Comparison of ENCODE assay signal across 14 cellular contexts in genomic region chrX:154544885-154545284, GRCh38. TPM values are rescaled to one million over a fixed set of nuclear protein-coding genes. Genes with fewer than 3 reads are reported as not detected.
DNase-seq lines count a peak whose midpoint lies in the region; ATAC-seq and TF ChIP-seq lines count a peak whose summit lies in the region.
"Had no signal": no experiment of that assay in that cellular context is flagged by ENCODE, and none has a peak within 500 bp of the region (broad histone marks: within the 10 kb centered on the region; RNA-seq: fewer than 3 reads in every experiment).

No MANE protein-coding gene starts in this region.

- peaks cover 19% of the 10 kb centered on the region for H3K9me1 ChIP-seq in IMR-90 (ENCODE audit: insufficient read depth, low read length)

- H2BK20ac ChIP-seq in IMR-90 (ENCODE audit: low read depth, low read length), result 0 out of 2 replicates have a peak overlapping the region, but pooled peaks have one; percentile 18

- H4K5ac ChIP-seq in IMR-90 (ENCODE audit: low read depth, low read length), result no peak overlapping the region

- WGBS in IMR-90 (ENCODE audit: extremely low coverage in 2 of 2, insufficient read length in 1 of 2), 2 experiments, result 90% methylated on average over 3 of the region's 7 CpGs; no CpG with 5 or more reads in 1 of the 2 experiments

- no peak overlapping the region; the same call in 1 of the 2 replicates for H3K14ac ChIP-seq in IMR-90 (replicated peaks; ENCODE audit: low read depth, low read length)

- peak overlapping the region; percentile 28 for H2BK5ac ChIP-seq in IMR-90 (ENCODE audit: low read depth, low read length, poor library complexity, severe bottlenecking)

- H3K23ac ChIP-seq in IMR-90 (ENCODE audit: low read depth, low read length), result peak overlapping the region; percentile 31; the same call in 1 of the 2 replicates

- dilution Hi-C loops in IMR-90 (cut with HindIII; ENCODE audit: low sequenced_read_pairs, unreplicated experiment), result no loop called here

- no peak overlapping the region for H4K91ac ChIP-seq in IMR-90 (ENCODE audit: insufficient read depth, low read depth, low read length)

- no peak overlapping the region for H2AFZ ChIP-seq in IMR-90 (replicated peaks; ENCODE audit: low read length, poor library complexity)

- H3K79me1 ChIP-seq in IMR-90 (ENCODE audit: low read depth in 1 of 2, low read length in 2 of 2), result peaks cover 8 to 59% of the 10 kb centered on the region in 2 experiments; a peak in 3 of 4 replicates

- CTCF ChIA-PET in IMR-90 (lab: Yijun Ruan, JAX), result no interaction called here

- H2BK120ac ChIP-seq in IMR-90 (ENCODE audit: low read depth, low read length), result no peak overlapping the region

- H3K9me3 ChIP-seq in IMR-90 (ENCODE audit: control insufficient read depth, insufficient read depth, low read length), result no peaks in the 10 kb centered on the region
- peaks cover 4% of the 10 kb centered on the region for H3K9me3 ChIP-seq in adipocyte (ENCODE audit: control insufficient read depth, low read length)
- H3K9me3 ChIP-seq in neutrophil, result no peaks in the 10 kb centered on the region
- H3K9me3 ChIP-seq: psoas muscle had no signal

- H3K9ac ChIP-seq in IMR-90 (ENCODE audit: low read depth, low read length) (no peak overlapping the region), adipocyte (ENCODE audit: low read length) (peak overlapping the region; percentile 53)

- H3K4me1 ChIP-seq in IMR-90 (ENCODE audit: control insufficient read depth, insufficient read depth, low read length) (peaks cover 23% of the 10 kb centered on the region), adipocyte (ENCODE audit: control insufficient read depth, insufficient read depth, low read length) (peaks cover 51% of the 10 kb centered on the region), neutrophil (ENCODE audit: control insufficient read depth in 1 of 2, insufficient read depth in 1 of 2, low read depth in 1 of 2, low read length in 1 of 2) (peaks cover 51 to 83% of the 10 kb centered on the region in 2 experiments)

- no peak for TF ChIP-seq POLR2A in IMR-90 (IDR thresholded peaks at IDR 0.05; ENCODE audit: low read depth, low read length)

- H2BK15ac ChIP-seq in IMR-90 (ENCODE audit: low read depth, low read length), result no peak overlapping the region

- peak overlapping the region; percentile 29; the same call in 1 of the 2 replicates for H3K27ac ChIP-seq in IMR-90 (ENCODE audit: insufficient read depth, low read length)
- peak overlapping the region; percentile 100 for H3K27ac ChIP-seq in neutrophil
- H3K27ac ChIP-seq: 22Rv1, psoas muscle had no signal

- no TSS peak for BruUV-seq in IMR-90 (replicated peaks; lab: Mats Ljungman, UMichigan)

- H3K18ac ChIP-seq in IMR-90 (ENCODE audit: low read depth, low read length), result no peak overlapping the region

- peak; percentile 33 for DNase-seq in NCI-H1436 (lab: John Stamatoyannopoulos, UW)
- DNase-seq in NCI-H1436 treated with DMSO at 0.1 percent for 48 hours (lab: John Stamatoyannopoulos, UW), result no peak
- no peak for DNase-seq in IMR-90
- no peak for DNase-seq in adipocyte (ENCODE audit: low read depth)
- no peak for DNase-seq in H4 (ENCODE audit: low spot score)
- no peak for DNase-seq in HT-29 (ENCODE audit: low spot score)
- no peak for DNase-seq in NCI-H2227 treated with DMSO at 0.1 percent for 48 hours (lab: John Stamatoyannopoulos, UW)
- DNase-seq: NCI-H2081; psoas muscle; stimulated activated CD4-positive, alpha-beta T cell treated with anti-CD3 and anti-CD28 coated beads, Interleukin-4, amount 100 ng/mL, for 24 hours had no signal

- intact Hi-C loops in IMR-90 (cut with micrococcal nuclease), result no loop called here

- no peak for TF ChIP-seq CTCF in IMR-90 (conservative IDR thresholded peaks at IDR 0.05; ENCODE audit: low read depth, low read length)
- no peak for TF ChIP-seq CTCF in neutrophil (IDR thresholded peaks at IDR 0.05)

- 0 out of 2 replicates have a peak overlapping the region, but pooled peaks have one; percentile 20 for H3K4ac ChIP-seq in IMR-90 (ENCODE audit: low read depth, low read length)

- peaks cover 10% of the 10 kb centered on the region; the same call in 1 of the 2 replicates for H4K20me1 ChIP-seq in IMR-90 (ENCODE audit: insufficient read depth, low read length)

- no peak overlapping the region; a peak in 1 of 4 replicates for H4K8ac ChIP-seq in IMR-90 (ENCODE audit: low read depth in 2 of 2, low read length in 2 of 2)

- POLR2A ChIA-PET in IMR-90 (lab: Charles Lee; ENCODE audit: unreplicated experiment), result interaction anchor here (1.2 kb wide), 1 partner anchor 171 kb away, joined by 5 read pairs; the partner anchor contains the start of gene FLNA

- ATAC-seq in IMR-90 (ENCODE audit: low read depth), result no peak
- ATAC-seq: psoas muscle had no signal

- in situ Hi-C loops in IMR-90 (cut with MboI; ENCODE audit: low sequenced_read_pairs), result loop anchor here (25.0 kb wide), 1 partner anchor 1583 kb away; no protein-coding TSS in a partner anchor

- peak overlapping the region; percentile 10; the same call in 1 of the 2 replicates for H3K56ac ChIP-seq in IMR-90 (ENCODE audit: extremely low read depth, insufficient read depth, low read length)

- H2AK5ac ChIP-seq in IMR-90 (ENCODE audit: low read depth, low read length), result 0 out of 2 replicates have a peak overlapping the region, but pooled peaks have one; percentile 8

- H3K36me3 ChIP-seq in IMR-90 (ENCODE audit: control insufficient read depth, insufficient read depth, low read length), result peaks cover 35% of the 10 kb centered on the region
- peaks cover 10% of the 10 kb centered on the region for H3K36me3 ChIP-seq in adipocyte (ENCODE audit: control insufficient read depth, insufficient read depth, low read length, severe bottlenecking)
- H3K36me3 ChIP-seq in neutrophil, result peaks cover 13% of the 10 kb centered on the region

- H3K4me3 ChIP-seq in IMR-90 (ENCODE audit: insufficient read depth, low read depth, low read length) (no peak overlapping the region), adipocyte (ENCODE audit: low read length) (peak overlapping the region; percentile 86), neutrophil (ENCODE audit: low read depth in 1 of 2, low read length in 1 of 2) (peak overlapping the region; percentile 77 to 80)
- H3K4me3 ChIP-seq: lung, psoas muscle had no signal

- TF ChIP-seq RAD21 in IMR-90 (IDR thresholded peaks at IDR 0.05; ENCODE audit: low read length), result no peak

- H3K27me3 ChIP-seq in IMR-90 (ENCODE audit: control insufficient read depth, insufficient read depth, low read length), result no peaks in the 10 kb centered on the region
- H3K27me3 ChIP-seq in adipocyte (replicated peaks; ENCODE audit: control insufficient read depth, insufficient read depth, low read length), result no peaks in the 10 kb centered on the region
- no peaks in the 10 kb centered on the region for H3K27me3 ChIP-seq in neutrophil

- peak overlapping the region; percentile 54 for H3K4me2 ChIP-seq in IMR-90 (ENCODE audit: low read depth, low read length)

- H2AK9ac ChIP-seq in IMR-90 (replicated peaks; ENCODE audit: low read depth, low read length, poor library complexity), result peak overlapping the region; percentile 15

TF ChIP-seq in IMR-90, 13 proteins besides CTCF, POLR2A, EP300 and RAD21 (continues in another document):
- TF ChIP-seq RFX5 (IDR thresholded peaks at IDR 0.05; ENCODE audit: low read depth, low read length) (no peak), CEBPB (IDR thresholded peaks at IDR 0.05; ENCODE audit: low read depth, low read length) (no peak), NFE2L2 (IDR thresholded peaks at IDR 0.05; ENCODE audit: low read depth, low read length) (no peak), USF2 (IDR thresholded peaks at IDR 0.05; ENCODE audit: low read depth, low read length) (no peak), FOS (IDR thresholded peaks at IDR 0.05; ENCODE audit: low read depth, low read length) (no peak), CHD1 (IDR thresholded peaks at IDR 0.05; ENCODE audit: low read depth, low read length) (no peak)

RNA-seq across cellular contexts. Expression of gene G6PD, which starts 1.8 kb away (rescaled TPM):
- 60.0 and 77.1 TPM in 2 replicates for total RNA-seq in IMR-90 (2012; rRNA removed)
- 174 and 213 TPM in 2 replicates for polyA plus RNA-seq in IMR-90 (2012; rRNA removed)
- 127 and 234 TPM in 2 replicates for polyA plus RNA-seq in IMR-90 (2012; cell fraction: cytosol; rRNA removed)
- polyA plus RNA-seq in IMR-90 (2012; cell fraction: nucleus; rRNA removed; ENCODE audit: low replicate concordance), result 185 and 431 TPM in 2 replicates
- 329 and 350 TPM in 2 replicates for total RNA-seq in H4 (2014; rRNA removed; shearing (Covaris generic))
- 269 and 280 TPM in 2 replicates for total RNA-seq in HT-29 (2014; rRNA removed; shearing (Covaris generic))

RNA-seq across cellular contexts. Expression of gene IKBKG, which starts 2.5 kb away (rescaled TPM):
- total RNA-seq in IMR-90 (2012; rRNA removed), result 13.9 and 16.5 TPM in 2 replicates
- polyA plus RNA-seq in IMR-90 (2012; rRNA removed), result 38.2 and 41.3 TPM in 2 replicates
- 61.0 and 68.3 TPM in 2 replicates for polyA plus RNA-seq in IMR-90 (2012; cell fraction: cytosol; rRNA removed)
- 60.9 and 124 TPM in 2 replicates for polyA plus RNA-seq in IMR-90 (2012; cell fraction: nucleus; rRNA removed; ENCODE audit: low replicate concordance)
- total RNA-seq in H4 (2014; rRNA removed; shearing (Covaris generic)), result 20.1 and 23.0 TPM in 2 replicates
- total RNA-seq in HT-29 (2014; rRNA removed; shearing (Covaris generic)), result 43.4 and 51.1 TPM in 2 replicates

RNA-seq across cellular contexts. Expression of gene FAM3A, which starts 28.9 kb away (rescaled TPM):
- total RNA-seq in IMR-90 (2012; rRNA removed), result 14.0 and 15.0 TPM in 2 replicates
- 47.2 and 52.0 TPM in 2 replicates for polyA plus RNA-seq in IMR-90 (2012; rRNA removed)
- 35.3 and 65.1 TPM in 2 replicates for polyA plus RNA-seq in IMR-90 (2012; cell fraction: cytosol; rRNA removed)
- 99.5 and 206 TPM in 2 replicates for polyA plus RNA-seq in IMR-90 (2012; cell fraction: nucleus; rRNA removed; ENCODE audit: low replicate concordance)
- 17.2 and 17.9 TPM in 2 replicates for total RNA-seq in H4 (2014; rRNA removed; shearing (Covaris generic))
- total RNA-seq in HT-29 (2014; rRNA removed; shearing (Covaris generic)), result 73.0 and 89.0 TPM in 2 replicates

RNA-seq across cellular contexts. Expression of gene CTAG1A, which starts 40.0 kb away (rescaled TPM):
- total RNA-seq in IMR-90 (2012; rRNA removed), result not detected in 2 replicates
- not detected in 2 replicates for polyA plus RNA-seq in IMR-90 (2012; rRNA removed)
- polyA plus RNA-seq in IMR-90 (2012; cell fraction: cytosol; rRNA removed), result not detected in 2 replicates
- 0.08 TPM in 1 of 2 replicates, not detected in the other for polyA plus RNA-seq in IMR-90 (2012; cell fraction: nucleus; rRNA removed; ENCODE audit: low replicate concordance)
- total RNA-seq in H4 (2014; rRNA removed; shearing (Covaris generic)), result not detected in 2 replicates
- total RNA-seq in HT-29 (2014; rRNA removed; shearing (Covaris generic)), result not detected in 2 replicates
- total RNA-seq: H1, lung, psoas muscle had no signal
- polyA plus RNA-seq: H1, lung, psoas muscle had no signal

RNA-seq across cellular contexts. Expression of gene SLC10A3, which starts 54.5 kb away (rescaled TPM):
- total RNA-seq in IMR-90 (2012; rRNA removed), result 15.2 and 16.1 TPM in 2 replicates
- 24.6 and 26.9 TPM in 2 replicates for polyA plus RNA-seq in IMR-90 (2012; rRNA removed)
- 12.0 and 39.4 TPM in 2 replicates for polyA plus RNA-seq in IMR-90 (2012; cell fraction: cytosol; rRNA removed)
- polyA plus RNA-seq in IMR-90 (2012; cell fraction: nucleus; rRNA removed; ENCODE audit: low replicate concordance), result 12.8 and 26.1 TPM in 2 replicates
- total RNA-seq in H4 (2014; rRNA removed; shearing (Covaris generic)), result 20.0 and 35.3 TPM in 2 replicates
- total RNA-seq in HT-29 (2014; rRNA removed; shearing (Covaris generic)), result 67.2 TPM in 2 replicates
